Comparison of ENCODE assay signal across 18 cellular contexts in genomic region chr20:52840041-52840440, GRCh38.
A peak's percentile ranks its signal among the peaks of the same experiment; 100 is the strongest.
DNase-seq lines count a peak whose midpoint lies in the region; ATAC-seq and TF ChIP-seq lines count a peak whose summit lies in the region.
"Had no signal": no experiment of that assay in that cellular context is flagged by ENCODE, and none has a peak within 500 bp of the region (broad histone marks: within the 10 kb centered on the region; RNA-seq: fewer than 3 reads in every experiment).

No MANE protein-coding gene starts in this region.

- H3K79me2 ChIP-seq in mesendoderm (ENCODE audit: control insufficient read depth, insufficient read depth, low read length), result no peaks in the 10 kb centered on the region

- no peak overlapping the region for H2BK5ac ChIP-seq in mesendoderm (ENCODE audit: low read length)

- H3K18ac ChIP-seq in mesendoderm (ENCODE audit: low read length), result no peak overlapping the region

- H3K4me1 ChIP-seq in endodermal cell (ENCODE audit: control insufficient read depth, insufficient read depth, low read length), result peaks cover 7% of the 10 kb centered on the region
- peaks cover 7% of the 10 kb centered on the region for H3K4me1 ChIP-seq in mesendoderm (ENCODE audit: control insufficient read depth, low read depth, low read length)
- H3K4me1 ChIP-seq in CD4-positive, alpha-beta memory T cell (ENCODE audit: insufficient read depth, low read length), result no peaks in the 10 kb centered on the region
- H3K4me1 ChIP-seq: BE2C, BLaER1, Caco-2 had no signal

- H2BK120ac ChIP-seq in mesendoderm (ENCODE audit: low read depth, low read length), result no peak overlapping the region

- TF ChIP-seq CTCF in endodermal cell (conservative IDR thresholded peaks at IDR 0.05), result no peak

- CTCF ChIA-PET in CD4-positive, alpha-beta memory T cell (lab: Charles Lee; ENCODE audit: partially characterized antibody), result no interaction called here

- peaks cover 9% of the 10 kb centered on the region for H3K27me3 Mint-ChIP-seq in endodermal cell (ENCODE audit: insufficient read depth)
- H3K27me3 Mint-ChIP-seq in stimulated activated memory B cell treated with anti-CD40 and anti-IgM and Interleukin-4, amounts not matched to agents 10 μg/mL and 1 μg/mL and 100 μg/mL, for 72 hours, result peaks cover 30% of the 10 kb centered on the region
- H3K27me3 Mint-ChIP-seq in CD4-positive, alpha-beta memory T cell, result peaks cover 0 to 3% of the 10 kb centered on the region in 2 donors

- H3K9me3 ChIP-seq in endodermal cell (ENCODE audit: control insufficient read depth, low read length), result no peaks in the 10 kb centered on the region
- H3K9me3 ChIP-seq in CD4-positive, alpha-beta memory T cell (ENCODE audit: control insufficient read depth in 1 of 2, low read length in 2 of 2), result no peaks in the 10 kb centered on the region
- H3K9me3 ChIP-seq: BE2C, BLaER1, Caco-2 had no signal

- H4K8ac ChIP-seq in mesendoderm (ENCODE audit: low read depth, low read length), result no peak overlapping the region

- peak overlapping the region; percentile 41 for H3K27ac Mint-ChIP-seq in endodermal cell
- no peak overlapping the region for H3K27ac Mint-ChIP-seq in stimulated activated memory B cell treated with anti-CD40 and anti-IgM and Interleukin-4, amounts not matched to agents 10 μg/mL and 1 μg/mL and 100 μg/mL, for 72 hours
- no peak overlapping the region for H3K27ac Mint-ChIP-seq in CD4-positive, alpha-beta memory T cell
- H3K27ac Mint-ChIP-seq: CD4-positive, CD25-positive, alpha-beta regulatory T cell; CD8-positive, alpha-beta T cell had no signal

- H3K9ac ChIP-seq in endodermal cell (ENCODE audit: extremely low read depth, low read length, poor library complexity, severe bottlenecking) (peak overlapping the region; percentile 18), mesendoderm (ENCODE audit: low read length) (no peak overlapping the region)
- H3K9ac ChIP-seq: BLaER1 had no signal

- H3K4me1 Mint-ChIP-seq in endodermal cell, result peaks cover 27% of the 10 kb centered on the region
- no peaks in the 10 kb centered on the region for H3K4me1 Mint-ChIP-seq in stimulated activated memory B cell treated with anti-CD40 and anti-IgM and Interleukin-4, amounts not matched to agents 10 μg/mL and 1 μg/mL and 100 μg/mL, for 72 hours
- H3K4me1 Mint-ChIP-seq in CD4-positive, alpha-beta memory T cell, result peaks cover 0 to 2% (median 0%) of the 10 kb centered on the region in 4 donors
- H3K4me1 Mint-ChIP-seq: CD14-positive monocyte had no signal

- ATAC-seq in stimulated activated memory B cell treated with anti-CD40 and anti-IgM and Interleukin-4, amounts not matched to agents 10 μg/mL and 1 μg/mL and 100 μg/mL, for 72 hours, result peak; percentile 45
- ATAC-seq: CD8-positive, alpha-beta T cell had no signal

- H3K4me3 ChIP-seq in endodermal cell (ENCODE audit: low read length) (no peak overlapping the region), mesendoderm (ENCODE audit: low read length) (no peak overlapping the region)
- H3K4me3 ChIP-seq in CD4-positive, alpha-beta memory T cell (ENCODE audit: low read length in 2 of 2), result no peak overlapping the region
- H3K4me3 ChIP-seq: BLaER1 had no signal

- no peak overlapping the region for H2AK5ac ChIP-seq in mesendoderm (ENCODE audit: low read length)

- H3K4ac ChIP-seq in mesendoderm (ENCODE audit: low read depth, low read length), result no peak overlapping the region

- no peaks in the 10 kb centered on the region for H3K9me3 Mint-ChIP-seq in endodermal cell
- no peaks in the 10 kb centered on the region for H3K9me3 Mint-ChIP-seq in stimulated activated memory B cell treated with anti-CD40 and anti-IgM and Interleukin-4, amounts not matched to agents 10 μg/mL and 1 μg/mL and 100 μg/mL, for 72 hours
- H3K9me3 Mint-ChIP-seq in CD4-positive, alpha-beta memory T cell, result peaks cover 0 to 4% (median 0%) of the 10 kb centered on the region in 8 donors
- H3K9me3 Mint-ChIP-seq: CD8-positive, alpha-beta T cell had no signal

- H3K4me3 Mint-ChIP-seq in endodermal cell, result no peak overlapping the region
- H3K4me3 Mint-ChIP-seq in stimulated activated memory B cell treated with anti-CD40 and anti-IgM and Interleukin-4, amounts not matched to agents 10 μg/mL and 1 μg/mL and 100 μg/mL, for 72 hours, result no peak overlapping the region
- no peak overlapping the region for H3K4me3 Mint-ChIP-seq in CD4-positive, alpha-beta memory T cell
- H3K4me3 Mint-ChIP-seq: CD14-positive monocyte; CD4-positive, CD25-positive, alpha-beta regulatory T cell; CD8-positive, alpha-beta T cell had no signal

- no peaks in the 10 kb centered on the region for H3K79me1 ChIP-seq in mesendoderm (ENCODE audit: low read length)

- H3K27ac ChIP-seq in endodermal cell (ENCODE audit: low read depth, low read length) (no peak overlapping the region), mesendoderm (ENCODE audit: low read depth, low read length) (no peak overlapping the region)
- no peak overlapping the region for H3K27ac ChIP-seq in CD4-positive, alpha-beta memory T cell (ENCODE audit: low read depth, low read length)
- H3K27ac ChIP-seq: BLaER1 had no signal

- H4K5ac ChIP-seq in mesendoderm (ENCODE audit: low read length), result no peak overlapping the region

- H3K36me3 ChIP-seq in endodermal cell (ENCODE audit: control insufficient read depth, insufficient read depth, low read length), result no peaks in the 10 kb centered on the region
- no peaks in the 10 kb centered on the region for H3K36me3 ChIP-seq in mesendoderm (ENCODE audit: control insufficient read depth, insufficient read depth, low read length)
- no peaks in the 10 kb centered on the region for H3K36me3 ChIP-seq in CD4-positive, alpha-beta memory T cell (ENCODE audit: insufficient read depth, low read length)
- H3K36me3 ChIP-seq: BE2C, BLaER1 had no signal

- no peak overlapping the region for H2BK15ac ChIP-seq in mesendoderm (replicated peaks; ENCODE audit: low read depth)

- H3K56ac ChIP-seq in mesendoderm (ENCODE audit: low read length), result no peak overlapping the region

- H3K27me3 ChIP-seq in endodermal cell (ENCODE audit: control insufficient read depth, insufficient read depth, low read length, poor library complexity, severe bottlenecking), result no peaks in the 10 kb centered on the region
- no peaks in the 10 kb centered on the region for H3K27me3 ChIP-seq in mesendoderm (ENCODE audit: insufficient read depth, low read length, poor library complexity)
- no peaks in the 10 kb centered on the region for H3K27me3 ChIP-seq in CD4-positive, alpha-beta memory T cell (ENCODE audit: insufficient read depth, low read length)
- H3K27me3 ChIP-seq: BE2C, BLaER1 had no signal

- no peak overlapping the region for H3K23ac ChIP-seq in mesendoderm (ENCODE audit: low read length)

- POLR2A ChIA-PET in CD4-positive, alpha-beta memory T cell (lab: Charles Lee; ENCODE audit: partially characterized antibody), result no interaction called here

- no peaks in the 10 kb centered on the region for H3K36me3 Mint-ChIP-seq in endodermal cell (ENCODE audit: low read depth)
- H3K36me3 Mint-ChIP-seq in stimulated activated memory B cell treated with anti-CD40 and anti-IgM and Interleukin-4, amounts not matched to agents 10 μg/mL and 1 μg/mL and 100 μg/mL, for 72 hours, result no peaks in the 10 kb centered on the region
- H3K36me3 Mint-ChIP-seq in CD4-positive, alpha-beta memory T cell, result no peaks in the 10 kb centered on the region
- H3K36me3 Mint-ChIP-seq: CD14-positive monocyte; CD4-positive, CD25-positive, alpha-beta regulatory T cell; CD8-positive, alpha-beta T cell had no signal

- DNase-seq in endodermal cell, result peak; percentile 81
- peak; percentile 93 for DNase-seq in mesendoderm
- DNase-seq in CD4-positive, alpha-beta memory T cell, result no peak
- no peak for DNase-seq in NCI-H2107 treated with DMSO at 0.1 percent for 48 hours (lab: John Stamatoyannopoulos, UW; ENCODE audit: unreplicated experiment)
- no peak for DNase-seq in SW480 (ENCODE audit: low spot score)
- DNase-seq: 8988T; ACHN; BE2C; C1 segment of cervical spinal cord; Caco-2; Calu3; CD4-positive, CD25-positive, alpha-beta regulatory T cell; CD8-positive, alpha-beta T cell; DMS79 treated with DMSO at 0.1 percent for 48 hours; GF-D8 had no signal

- intact Hi-C loops in CD4-positive, alpha-beta memory T cell (cut with micrococcal nuclease), result no loop called here

- H3K4me2 ChIP-seq in mesendoderm (ENCODE audit: low read length), result no peak overlapping the region
- H3K4me2 ChIP-seq: BLaER1 had no signal

- 42 to 92% methylated on average over 2 to 4 of the region's 4 CpGs for WGBS in endodermal cell (ENCODE audit: insufficient coverage in 1 of 2, insufficient read length in 1 of 2), 2 experiments
- no CpG with 5 or more reads among the region's 4 CpGs for WGBS in mesendoderm (ENCODE audit: extremely low coverage, insufficient coverage, low lambda C conversion rate)

Comparison
In these comparisons a context has a peak if more than half of its experiments do, and no peak if none do; other contexts are left out.
1. DNase-seq: peak in endodermal cell (single experiment) and mesendoderm (single experiment); none in CD4-positive, alpha-beta memory T cell (0 of 5), NCI-H2107 treated with DMSO at 0.1 percent for 48 hours (single experiment) and SW480 (single experiment).